ENCODE assay signal across 23 cellular contexts in the genomic region with DNA sequence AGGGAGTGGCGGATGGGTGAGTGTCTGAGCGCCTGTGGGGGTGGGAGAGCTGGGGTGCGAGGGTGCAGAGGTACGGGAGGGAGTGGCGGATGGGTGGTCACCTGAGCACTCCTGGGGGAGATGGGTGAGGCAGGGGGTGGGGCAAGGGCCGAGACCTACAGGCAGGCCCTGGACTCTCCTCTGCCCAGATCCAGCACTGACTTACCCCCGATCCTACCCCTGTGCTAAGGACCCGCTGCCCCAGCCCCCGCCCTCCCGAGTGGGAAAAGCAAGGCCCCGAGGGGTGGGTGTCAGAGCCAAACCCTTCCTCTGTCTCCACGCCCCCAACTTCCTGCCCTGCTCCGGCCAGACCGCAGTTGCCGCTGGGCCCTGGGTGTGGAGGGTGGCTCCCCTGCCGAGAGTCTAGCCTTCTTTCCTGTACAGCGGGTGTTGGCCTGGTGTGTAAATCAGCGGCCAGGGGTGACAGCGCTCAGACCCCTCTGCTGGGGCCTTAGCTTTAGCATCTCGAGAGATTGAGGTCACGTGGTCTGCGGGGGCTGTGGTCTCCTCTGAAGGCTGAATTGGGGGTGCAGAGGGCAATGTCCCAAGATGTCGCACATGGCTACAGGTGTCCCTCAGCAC. TPM values are rescaled to one million over a fixed set of nuclear protein-coding genes. Genes with fewer than 3 reads are reported as not detected.
DNase-seq lines count a peak whose midpoint lies in the region; ATAC-seq and TF ChIP-seq lines count a peak whose summit lies in the region.
"Had no signal": no experiment of that assay in that cellular context is flagged by ENCODE, and none has a peak within 500 bp of the region (broad histone marks: within the 10 kb centered on the region; RNA-seq: fewer than 3 reads in every experiment).

No MANE protein-coding gene starts in this region.

- H3K4me1 Mint-ChIP-seq in MCF 10A (ENCODE audit: insufficient read depth, unreplicated experiment): no peaks in the 10 kb centered on the region
- H3K4me1 Mint-ChIP-seq: activated CD4-positive, alpha-beta T cell treated with anti-CD3 and anti-CD28 coated beads for 36 hours; activated naive CD4-positive, alpha-beta T cell treated with anti-CD3 and anti-CD28 coated beads, Interleukin-2, amount 50 U/mL, for 24 hours; CD4-positive, CD25-positive, alpha-beta regulatory T cell; IgD-negative memory B cell had no signal

- H4K8ac ChIP-seq in neuronal stem cell (ENCODE audit: low read depth, low read length): no peak overlapping the region

- no peaks in the 10 kb centered on the region for H3K9me3 Mint-ChIP-seq in MCF 10A (ENCODE audit: unreplicated experiment)
- H3K9me3 Mint-ChIP-seq: activated naive CD4-positive, alpha-beta T cell treated with anti-CD3 and anti-CD28 coated beads, Interleukin-2, amount 50 U/mL, for 24 hours; activated T-cell treated with anti-CD3 and anti-CD28 coated beads, Interleukin-2, amount 50 U/mL, for 72 hours; CD4-positive, CD25-positive, alpha-beta regulatory T cell; IgD-negative memory B cell; stimulated activated naive CD8-positive, alpha-beta T cell treated with anti-CD3 and anti-CD28 coated beads, Interleukin-15, Interleukin-2, amounts not matched to agents 100 ng/mL and 50 ng/mL, for 24 hours had no signal

- no peak for TF ChIP-seq CTCF in RWPE2 (IDR thresholded peaks at IDR 0.05; ENCODE audit: poor library complexity, severe bottlenecking)
- TF ChIP-seq CTCF in left ventricle myocardium inferior (IDR thresholded peaks at IDR 0.05; ENCODE audit: borderline replicate concordance): no peak
- no peak for TF ChIP-seq CTCF in MCF 10A (IDR thresholded peaks at IDR 0.05; ENCODE audit: unreplicated experiment)

- WGBS in neuronal stem cell (ENCODE audit: extremely low coverage in 2 of 2, insufficient read length in 2 of 2, insufficient replicate concordance in 1 of 2), 2 donors: no CpG with 5 or more reads among the region's 23 CpGs

- no peaks in the 10 kb centered on the region for H3K27me3 ChIP-seq in H7 (ENCODE audit: control insufficient read depth, insufficient read depth, low read length)
- H3K27me3 ChIP-seq in RWPE2 (ENCODE audit: insufficient read depth, poor library complexity, severe bottlenecking): no peaks in the 10 kb centered on the region
- H3K27me3 ChIP-seq in left ventricle myocardium inferior (ENCODE audit: low read depth): no peaks in the 10 kb centered on the region
- H3K27me3 ChIP-seq in neuronal stem cell (ENCODE audit: control insufficient read depth in 3 of 3, insufficient read depth in 3 of 3, low read depth in 1 of 3, low read length in 3 of 3): peaks cover 0 to 12% (median 0%) of the 10 kb centered on the region in 3 experiments
- H3K27me3 ChIP-seq: MG63, tibial artery had no signal

- H3K14ac ChIP-seq in neuronal stem cell (ENCODE audit: low read length): no peak overlapping the region

- H3K4me3 Mint-ChIP-seq in MCF 10A (ENCODE audit: unreplicated experiment): no peak overlapping the region
- H3K4me3 Mint-ChIP-seq: activated CD4-positive, alpha-beta T cell treated with anti-CD3 and anti-CD28 coated beads for 36 hours; activated naive CD4-positive, alpha-beta T cell treated with anti-CD3 and anti-CD28 coated beads, Interleukin-2, amount 50 U/mL, for 24 hours; activated T-cell treated with anti-CD3 and anti-CD28 coated beads, Interleukin-2, amount 50 U/mL, for 72 hours; CD4-positive, CD25-positive, alpha-beta regulatory T cell; IgD-negative memory B cell; neural progenitor cell; stimulated activated naive CD8-positive, alpha-beta T cell treated with anti-CD3 and anti-CD28 coated beads, Interleukin-15, Interleukin-2, amounts not matched to agents 100 ng/mL and 50 ng/mL, for 24 hours had no signal

- H3K79me1 ChIP-seq in neuronal stem cell (ENCODE audit: low read depth, low read length): no peaks in the 10 kb centered on the region

- no peak overlapping the region for H3K9ac ChIP-seq in neuronal stem cell (ENCODE audit: low read depth, low read length, poor library complexity)
- H3K9ac ChIP-seq: neural progenitor cell had no signal

- peak overlapping the region; percentile 37 for H2AK5ac ChIP-seq in neuronal stem cell (ENCODE audit: low read depth, low read length)

- peaks cover 9% of the 10 kb centered on the region for H3K36me3 Mint-ChIP-seq in MCF 10A (ENCODE audit: insufficient read depth, unreplicated experiment)

- H4K91ac ChIP-seq in neuronal stem cell (ENCODE audit: low read depth, low read length, poor library complexity): no peak overlapping the region

- DNase-seq in H7 (peak; percentile 50), RWPE2 (ENCODE audit: low spot score) (peak; percentile 59), left ventricle myocardium inferior (peak; percentile 33), neuronal stem cell (ENCODE audit: low spot score) (no peak), NCI-H82 (lab: John Stamatoyannopoulos, UW) (no peak), MCF 10A (ENCODE audit: unreplicated experiment) (no peak), amniotic stem cell (lab: John Stamatoyannopoulos, UW) (no peak)
- DNase-seq in activated CD4-positive, alpha-beta T cell treated with anti-CD3 and anti-CD28 coated beads for 4 hours: no peak
- DNase-seq: activated CD4-positive, alpha-beta T cell treated with anti-CD3 and anti-CD28 coated beads for 36 hours; activated T-cell treated with anti-CD3 and anti-CD28 coated beads, Interleukin-2, amount 50 U/mL, for 72 hours; CD4-positive, CD25-positive, alpha-beta regulatory T cell; DMS 273 treated with DMSO at 0.1 percent for 48 hours; MG63; NCI-H1436; stimulated activated CD4-positive, alpha-beta T cell treated with anti-CD3 and anti-CD28 coated beads, Interleukin-4, amount 100 ng/mL, for 1 hour; T1000 had no signal

- no peak overlapping the region for H3K4me2 ChIP-seq in neuronal stem cell (ENCODE audit: insufficient read depth, low read length, poor library complexity, severe bottlenecking)
- H3K4me2 ChIP-seq: neural progenitor cell had no signal

- H2AFZ ChIP-seq in neuronal stem cell (ENCODE audit: low read length): no peak overlapping the region
- H2AFZ ChIP-seq: neural progenitor cell had no signal

- no peak overlapping the region for H2BK120ac ChIP-seq in neuronal stem cell (ENCODE audit: low read depth, low read length)

- H3K36me3 ChIP-seq in H7 (replicated peaks; ENCODE audit: control insufficient read depth, insufficient read depth, low read length) (no peaks in the 10 kb centered on the region; the same call in 1 of the 2 replicates), RWPE2 (ENCODE audit: low read depth) (peaks cover 12% of the 10 kb centered on the region), left ventricle myocardium inferior (peaks cover 17% of the 10 kb centered on the region), neuronal stem cell (replicated peaks in 1 of 2; ENCODE audit: control insufficient read depth in 2 of 2, insufficient read depth in 2 of 2, low read length in 2 of 2) (no peaks in the 10 kb centered on the region)
- H3K36me3 ChIP-seq: MG63, neural progenitor cell had no signal

- H2BK5ac ChIP-seq in neuronal stem cell (ENCODE audit: low read length): no peak overlapping the region

- H3K4ac ChIP-seq in neuronal stem cell (ENCODE audit: low read length): no peak overlapping the region

- CTCF ChIA-PET in MCF 10A (lab: Yijun Ruan, JAX): no interaction called here

- H3K18ac ChIP-seq in neuronal stem cell (ENCODE audit: low read length): peak overlapping the region; percentile 8

- intact Hi-C loops in left ventricle myocardium inferior (cut with micrococcal nuclease) (no loop called here), MCF 10A (cut with micrococcal nuclease) (no loop called here)

- H2BK15ac ChIP-seq in neuronal stem cell (ENCODE audit: low read length): no peak overlapping the region

- no TSS peak for BruUV-seq in MCF 10A (replicated peaks; lab: Mats Ljungman, UMichigan)

- H3K27ac Mint-ChIP-seq in MCF 10A (ENCODE audit: low read depth, unreplicated experiment): no peak overlapping the region
- H3K27ac Mint-ChIP-seq: activated CD4-positive, alpha-beta T cell treated with anti-CD3 and anti-CD28 coated beads for 36 hours; activated naive CD4-positive, alpha-beta T cell treated with anti-CD3 and anti-CD28 coated beads, Interleukin-2, amount 50 U/mL, for 24 hours; activated T-cell treated with anti-CD3 and anti-CD28 coated beads, Interleukin-2, amount 50 U/mL, for 72 hours; IgD-negative memory B cell; neural progenitor cell; stimulated activated naive CD8-positive, alpha-beta T cell treated with anti-CD3 and anti-CD28 coated beads, Interleukin-15, Interleukin-2, amounts not matched to agents 100 ng/mL and 50 ng/mL, for 24 hours had no signal

- no peak overlapping the region for H3K4me3 ChIP-seq in H7 (ENCODE audit: insufficient read depth, low read depth, low read length)
- H3K4me3 ChIP-seq in RWPE2 (ENCODE audit: severe bottlenecking): no peak overlapping the region
- no peak overlapping the region for H3K4me3 ChIP-seq in left ventricle myocardium inferior
- H3K4me3 ChIP-seq in neuronal stem cell (ENCODE audit: low read length in 2 of 2): peak overlapping the region in 1 of 2 donors; percentile 37
- H3K4me3 ChIP-seq: MG63, neural progenitor cell, tibial artery had no signal

- POLR2A ChIA-PET in MCF 10A (lab: Yijun Ruan, JAX): interaction anchor here (1.0 kb wide), 1 partner anchor 9 kb away, joined by 3 read pairs; no protein-coding TSS in a partner anchor

- H3K4me1 ChIP-seq in RWPE2 (ENCODE audit: insufficient read depth, poor library complexity, severe bottlenecking) (no peaks in the 10 kb centered on the region), left ventricle myocardium inferior (peaks cover 7% of the 10 kb centered on the region), neuronal stem cell (ENCODE audit: control insufficient read depth in 2 of 2, insufficient read depth in 1 of 2, low read depth in 1 of 2, low read length in 2 of 2) (peaks cover 0 to 3% of the 10 kb centered on the region in 2 donors)
- H3K4me1 ChIP-seq: neural progenitor cell, tibial artery had no signal

- ATAC-seq in RWPE2 (ENCODE audit: low read depth): no peak
- ATAC-seq: activated CD4-positive, alpha-beta T cell treated with anti-CD3 and anti-CD28 coated beads for 36 hours; activated T-cell treated with anti-CD3 and anti-CD28 coated beads, Interleukin-2, amount 50 U/mL, for 72 hours; HCT116; left lobe of liver had no signal

- no peak overlapping the region for H2BK12ac ChIP-seq in neuronal stem cell (ENCODE audit: low read length)

- H3K9me3 ChIP-seq in RWPE2 (ENCODE audit: severe bottlenecking) (no peaks in the 10 kb centered on the region), left ventricle myocardium inferior (replicated peaks) (no peaks in the 10 kb centered on the region), neuronal stem cell (replicated peaks in 1 of 2; ENCODE audit: control insufficient read depth in 2 of 2, insufficient read depth in 1 of 2, low read depth in 1 of 2, low read length in 2 of 2) (no peaks in the 10 kb centered on the region)
- H3K9me3 ChIP-seq: MG63, tibial artery had no signal

- H3K27ac ChIP-seq in RWPE2 (ENCODE audit: poor library complexity, severe bottlenecking): no peak overlapping the region
- peak overlapping the region; percentile 3 for H3K27ac ChIP-seq in left ventricle myocardium inferior (replicated peaks)
- no peak overlapping the region for H3K27ac ChIP-seq in neuronal stem cell (replicated peaks; ENCODE audit: low read length)
- H3K27ac ChIP-seq: neural progenitor cell, tibial artery had no signal

- H3K27me3 Mint-ChIP-seq in MCF 10A (ENCODE audit: insufficient read depth, unreplicated experiment): no peaks in the 10 kb centered on the region
- H3K27me3 Mint-ChIP-seq: activated CD4-positive, alpha-beta T cell treated with anti-CD3 and anti-CD28 coated beads for 36 hours; activated naive CD4-positive, alpha-beta T cell treated with anti-CD3 and anti-CD28 coated beads, Interleukin-2, amount 50 U/mL, for 24 hours; CD4-positive, CD25-positive, alpha-beta regulatory T cell; IgD-negative memory B cell; stimulated activated naive CD8-positive, alpha-beta T cell treated with anti-CD3 and anti-CD28 coated beads, Interleukin-15, Interleukin-2, amounts not matched to agents 100 ng/mL and 50 ng/mL, for 24 hours had no signal

- H3K23ac ChIP-seq in neuronal stem cell (ENCODE audit: low read depth, low read length, poor library complexity): no peak overlapping the region

RNA-seq across cellular contexts. Expression of gene BOK, which starts 12.5 kb away (rescaled TPM):
- total RNA-seq in H7 (2014; rRNA removed; shearing (Covaris generic)): 59.5 and 61.6 TPM in 2 replicates
- total RNA-seq in left ventricle myocardium inferior: 2.4 TPM
- polyA plus RNA-seq in neuronal stem cell (2013, experiment 1 of 2): 5.1 TPM
- polyA plus RNA-seq in neuronal stem cell (2013, experiment 2 of 2): 4.7 TPM
- 15.5 and 18.6 TPM in 2 replicates for total RNA-seq in MCF 10A (2022)
- total RNA-seq: CD4-positive, CD25-positive, alpha-beta regulatory T cell had no signal
- polyA plus RNA-seq: CD4-positive, CD25-positive, alpha-beta regulatory T cell had no signal

Comparison
In these comparisons a context has a peak if more than half of its experiments do, and no peak if none do; other contexts are left out.
1. DNase-seq: peak in H7 (single experiment), RWPE2 (single experiment) and left ventricle myocardium inferior (single experiment); none in neuronal stem cell (single experiment), NCI-H82 (single experiment), MCF 10A (single experiment), amniotic stem cell (single experiment) and activated CD4-positive, alpha-beta T cell treated with anti-CD3 and anti-CD28 coated beads for 4 hours (0 of 2).